8 cellular contexts compared by ENCODE assay signal in genomic region chr4:74098628-74098995, GRCh38. TPM values are rescaled to one million over a fixed set of nuclear protein-coding genes. Genes with fewer than 3 reads are reported as not detected.
A peak's percentile ranks its signal among the peaks of the same experiment; 100 is the strongest.
DNase-seq lines count a peak whose midpoint lies in the region; ATAC-seq and TF ChIP-seq lines count a peak whose summit lies in the region.

No MANE protein-coding gene starts in this region.

- ATAC-seq in CD8-positive, alpha-beta T cell = no peak
- peak; percentile 5 for ATAC-seq in PC-3
- no peak for ATAC-seq in GM21825 (IDR thresholded peaks at IDR 0.05; ENCODE audit: unreplicated experiment)
- no peak for ATAC-seq in GM19035 (IDR thresholded peaks at IDR 0.05; ENCODE audit: unreplicated experiment)

- H3K4me2 ChIP-seq in PC-3 (ENCODE audit: low read length) = peak overlapping the region; percentile 98

- TF ChIP-seq POLR2A in esophagus muscularis mucosa (IDR thresholded peaks at IDR 0.05; ENCODE audit: low read depth) = no peak

- H3K4me1 Mint-ChIP-seq in CD8-positive, alpha-beta T cell (ENCODE audit: low read depth) = peaks cover 14% of the 10 kb centered on the region
- H3K4me1 Mint-ChIP-seq in neural crest cell = peaks cover 18% of the 10 kb centered on the region

- BruUV-seq in PC-3 (replicated peaks; lab: Mats Ljungman, UMichigan) = no TSS peak

- H3K27me3 Mint-ChIP-seq in CD8-positive, alpha-beta T cell (ENCODE audit: low read depth) = peaks cover 43% of the 10 kb centered on the region
- peaks cover 7% of the 10 kb centered on the region for H3K27me3 Mint-ChIP-seq in neural crest cell (ENCODE audit: low read depth)

- H3F3A ChIP-seq in PC-3 (ENCODE audit: low read length, unreplicated experiment) = no peaks in the 10 kb centered on the region

- TF ChIP-seq EP300 in esophagus muscularis mucosa (IDR thresholded peaks at IDR 0.05) = no peak

- CTCF ChIA-PET in CD8-positive, alpha-beta T cell (lab: Charles Lee) = no interaction called here
- CTCF ChIA-PET in PC-3 (lab: Charles Lee) = interaction anchor here (0.9 to 1.6 kb wide), 5 partner anchors 11 to 231 kb away, joined by 3 to 10 read pairs (median 5); partner anchors contain the start of gene CXCL3

- H2AFZ ChIP-seq in PC-3 (ENCODE audit: low read length) = peak overlapping the region; percentile 16; the same call in 1 of the 2 replicates

- H3K9me2 ChIP-seq in PC-3 (replicated peaks; ENCODE audit: low read length) = no peaks in the 10 kb centered on the region

- H3K27me3 ChIP-seq in CD8-positive, alpha-beta T cell (ENCODE audit: insufficient read depth, low read length) = peaks cover 7% of the 10 kb centered on the region
- H3K27me3 ChIP-seq in PC-3 (ENCODE audit: low read length) (no peaks in the 10 kb centered on the region), esophagus muscularis mucosa (no peaks in the 10 kb centered on the region)

- no peaks in the 10 kb centered on the region for H3K36me3 ChIP-seq in CD8-positive, alpha-beta T cell (ENCODE audit: insufficient read depth, low read length)
- no peaks in the 10 kb centered on the region for H3K36me3 ChIP-seq in PC-3 (ENCODE audit: low read depth, low read length)
- no peaks in the 10 kb centered on the region for H3K36me3 ChIP-seq in esophagus muscularis mucosa

- peak overlapping the region; percentile 34 for H3K27ac Mint-ChIP-seq in CD8-positive, alpha-beta T cell
- peak overlapping the region; percentile 36 for H3K27ac Mint-ChIP-seq in neural crest cell (ENCODE audit: unreplicated experiment)

- H3K36me3 Mint-ChIP-seq in CD8-positive, alpha-beta T cell = no peaks in the 10 kb centered on the region
- H3K36me3 Mint-ChIP-seq in neural crest cell (ENCODE audit: low read depth) = peaks cover 3% of the 10 kb centered on the region

- H3K4me3 Mint-ChIP-seq in CD8-positive, alpha-beta T cell = peak overlapping the region; percentile 79
- peak overlapping the region; percentile 94 for H3K4me3 Mint-ChIP-seq in neural crest cell

- 32% methylated on average over 4 of the region's 24 CpGs for WGBS in esophagus muscularis mucosa

- H4K20me1 ChIP-seq in PC-3 (ENCODE audit: low read length) = no peaks in the 10 kb centered on the region

- POLR2A ChIA-PET in CD8-positive, alpha-beta T cell (lab: Charles Lee) = no interaction called here
- POLR2A ChIA-PET in PC-3 (lab: Charles Lee; ENCODE audit: unreplicated experiment) = interaction anchor here (0.6 to 2.6 kb wide), 8 partner anchors 11 to 64 kb away, joined by 3 to 28 read pairs (median 3); partner anchors contain the start of gene CXCL3

- peaks cover 7% of the 10 kb centered on the region for H3K4me1 ChIP-seq in CD8-positive, alpha-beta T cell (ENCODE audit: insufficient read depth, low read length)
- H3K4me1 ChIP-seq in PC-3 (ENCODE audit: insufficient read depth, low read length) = peaks cover 28% of the 10 kb centered on the region
- peaks cover 0 to 22% (median 20%) of the 10 kb centered on the region in 4 donors for H3K4me1 ChIP-seq in esophagus muscularis mucosa

- H3K9me3 Mint-ChIP-seq in CD8-positive, alpha-beta T cell = no peaks in the 10 kb centered on the region
- H3K9me3 Mint-ChIP-seq in neural crest cell = peaks cover 4% of the 10 kb centered on the region

- no peak overlapping the region for H3K4me3 ChIP-seq in CD8-positive, alpha-beta T cell (ENCODE audit: low read depth, low read length)
- H3K4me3 ChIP-seq in PC-3 (ENCODE audit: low read length) = peak overlapping the region; percentile 78
- H3K4me3 ChIP-seq in esophagus muscularis mucosa = peak overlapping the region; percentile 61 to 79 (median 65)

- no peaks in the 10 kb centered on the region for H3K9me3 ChIP-seq in CD8-positive, alpha-beta T cell (ENCODE audit: low read length)
- H3K9me3 ChIP-seq in PC-3 (ENCODE audit: low read length) = no peaks in the 10 kb centered on the region
- no peaks in the 10 kb centered on the region for H3K9me3 ChIP-seq in esophagus muscularis mucosa

- H3K9ac ChIP-seq in PC-3 (ENCODE audit: low read length) = peak overlapping the region; percentile 97

- intact Hi-C loops in CD8-positive, alpha-beta T cell (cut with DNase I, micrococcal nuclease) = no loop called here
- intact Hi-C loops in PC-3 (cut with micrococcal nuclease) (loop anchor here (2.0 to 5.0 kb wide), 3 partner anchors 42 to 416 kb away; partner anchors contain the start of gene CXCL3), esophagus muscularis mucosa (cut with DNase I) (no loop called here)

- H3K79me2 ChIP-seq in PC-3 (ENCODE audit: low read length) = peaks cover 12% of the 10 kb centered on the region

- no peak for DNase-seq in CD8-positive, alpha-beta T cell
- DNase-seq in PC-3 (no peak), esophagus muscularis mucosa (ENCODE audit: extremely low spot score) (no peak), neural crest cell (ENCODE audit: low read depth, low spot score) (peak; percentile 9), AML-193 (lab: John Stamatoyannopoulos, UW) (no peak), NCI-H146 (lab: John Stamatoyannopoulos, UW) (no peak)

- H3K27ac ChIP-seq in CD8-positive, alpha-beta T cell (ENCODE audit: low read depth, low read length) = no peak overlapping the region
- H3K27ac ChIP-seq in PC-3 (ENCODE audit: low read length) (peak overlapping the region; percentile 98), esophagus muscularis mucosa (replicated peaks in 1 of 4) (peak overlapping the region; percentile 70 to 81 (median 73))

- TF ChIP-seq CTCF in CD8-positive, alpha-beta T cell (IDR thresholded peaks at IDR 0.05) = no peak
- TF ChIP-seq CTCF in PC-3 (conservative IDR thresholded peaks at IDR 0.05; ENCODE audit: low read depth, low read length) (no peak), esophagus muscularis mucosa (IDR thresholded peaks at IDR 0.05) (no peak), neural crest cell (conservative IDR thresholded peaks at IDR 0.05) (no peak)

RNA-seq across cellular contexts. Expression of gene CXCL2, which starts 0.4 kb away (rescaled TPM):
- under 1 TPM in 1 of 2 experiments, not detected in 1; 0.68 TPM for total RNA-seq in CD8-positive, alpha-beta T cell
- total RNA-seq in PC-3 (2014; rRNA removed) = 165 and 172 TPM in 2 replicates
- 10 to 100 TPM; 15.0 to 29.3 (median 15.7) TPM for total RNA-seq in esophagus muscularis mucosa
- total RNA-seq in neural crest cell = 0.98 and 1.3 TPM in 2 replicates

RNA-seq across cellular contexts. Expression of gene MTHFD2L, which starts 59.3 kb away (rescaled TPM):
- 10 to 100 TPM; 10.7 to 11.3 TPM for total RNA-seq in CD8-positive, alpha-beta T cell
- total RNA-seq in PC-3 (2014; rRNA removed) (33.4 and 34.0 TPM in 2 replicates), esophagus muscularis mucosa (10 to 100 TPM; 10.2 to 23.7 (median 19.2) TPM), neural crest cell (19.3 and 19.9 TPM in 2 replicates)
